In genomic region chr2:37110306-37111212, GRCh38 we compare ENCODE assay signal across 24 cellular contexts.
"Had no signal": no experiment of that assay in that cellular context is flagged by ENCODE, and none has a peak within 500 bp of the region (broad histone marks: within the 10 kb centered on the region; RNA-seq: fewer than 3 reads in every experiment).

No MANE protein-coding gene starts in this region.

- H3K4me3 ChIP-seq: body of pancreas, dorsolateral prefrontal cortex, left lung, lung, sigmoid colon, smooth muscle cell, thoracic aorta had no signal

- H3K27ac Mint-ChIP-seq: activated naive CD4-positive, alpha-beta T cell treated with anti-CD3 and anti-CD28 coated beads for 36 hours; type B pancreatic cell had no signal

- ATAC-seq: activated T-cell treated with anti-CD3 and anti-CD28 coated beads, Interleukin-2, amount 50 U/mL, for 4 hours; body of pancreas; effector memory CD8-positive, alpha-beta T cell; left lung; naive thymus-derived CD4-positive, alpha-beta T cell; SK-N-SH treated with all-trans-retinoic acid at 6 μM for 48 hours; T-cell had no signal

- H3K27me3 ChIP-seq: body of pancreas, dorsolateral prefrontal cortex, left lung, sigmoid colon had no signal

- H3K27ac ChIP-seq: body of pancreas, dorsolateral prefrontal cortex, left lung, sigmoid colon, thoracic aorta, WERI-Rb-1 had no signal

- H3K4me1 ChIP-seq: body of pancreas, left lung, sigmoid colon had no signal

- H3K4me2 ChIP-seq: smooth muscle cell had no signal

- H3K9me3 ChIP-seq: body of pancreas, left lung, sigmoid colon, thoracic aorta had no signal

- H3K27me3 Mint-ChIP-seq: effector memory CD8-positive, alpha-beta T cell; naive thymus-derived CD4-positive, alpha-beta T cell; T-cell; type B pancreatic cell had no signal

- H3K9me3 Mint-ChIP-seq: activated naive CD4-positive, alpha-beta T cell treated with anti-CD3 and anti-CD28 coated beads for 36 hours; activated T-cell treated with anti-CD3 and anti-CD28 coated beads, Interleukin-2, amount 50 U/mL, for 4 hours; effector memory CD8-positive, alpha-beta T cell; naive thymus-derived CD4-positive, alpha-beta T cell; T-cell; type B pancreatic cell had no signal

- FAIRE-seq: kidney, TTC549 had no signal

- DNase-seq: activated CD4-positive, CD25-positive, alpha-beta regulatory T cell treated with anti-CD3 and anti-CD28 coated beads, Interleukin-2, amount 50 U/mL, for 72 hours; activated effector memory CD4-positive, alpha-beta T cell treated with Interleukin-2 at 50 U/mL for 16 hours; activated naive CD4-positive, alpha-beta T cell treated with anti-CD3 and anti-CD28 coated beads for 36 hours; activated T-cell treated with anti-CD3 and anti-CD28 coated beads, Interleukin-2, amount 50 U/mL, for 4 hours; anterior cingulate cortex; body of pancreas; caudate nucleus; dorsolateral prefrontal cortex; effector memory CD8-positive, alpha-beta T cell; kidney; left lung; naive thymus-derived CD4-positive, alpha-beta T cell; sigmoid colon; stimulated activated CD4-positive, alpha-beta T cell treated with anti-CD3 and anti-CD28 coated beads, Interleukin-2, amount 100 ng/mL, for 48 hours; stimulated activated CD8-positive, alpha-beta memory T cell treated with anti-CD3 and anti-CD28 coated beads, Interleukin-4, amount 100 ng/mL, for 48 hours; stimulated activated naive CD4-positive, alpha-beta T cell; T-cell; WERI-Rb-1 had no signal

- H3K4me3 Mint-ChIP-seq: activated naive CD4-positive, alpha-beta T cell treated with anti-CD3 and anti-CD28 coated beads for 36 hours; activated T-cell treated with anti-CD3 and anti-CD28 coated beads, Interleukin-2, amount 50 U/mL, for 4 hours; effector memory CD8-positive, alpha-beta T cell; naive thymus-derived CD4-positive, alpha-beta T cell; T-cell; type B pancreatic cell had no signal
